In the genomic region with DNA sequence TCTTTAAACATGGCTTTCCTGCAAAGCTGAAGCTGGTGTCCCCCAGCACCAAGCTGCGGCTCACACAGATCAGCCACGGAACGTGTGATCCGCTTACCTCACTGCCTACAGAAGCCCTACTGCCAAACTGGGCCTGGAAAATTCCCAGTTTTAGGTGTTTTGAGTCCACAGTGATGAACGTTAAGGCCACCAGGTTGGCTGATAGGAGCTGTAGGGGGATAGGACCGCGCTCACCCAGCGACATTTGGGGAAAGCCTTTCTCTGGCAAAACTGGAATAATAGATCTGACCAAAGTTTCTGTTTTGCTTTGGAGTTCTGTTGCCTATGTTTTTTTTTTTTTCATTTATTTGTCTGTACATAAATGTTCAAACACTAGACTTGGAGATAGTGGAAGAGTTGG, we compare ENCODE assay signal across 20 cellular contexts.
"Had no signal": no experiment of that assay in that cellular context is flagged by ENCODE, and none has a peak within 500 bp of the region (broad histone marks: within the 10 kb centered on the region; RNA-seq: fewer than 3 reads in every experiment).

No MANE protein-coding gene starts in this region.

- DNase-seq: effector memory CD8-positive, alpha-beta T cell; gastrocnemius medialis; immature natural killer cell; kidney; left cardiac atrium; left ventricle myocardium inferior; lower lobe of right lung; mesenchymal stem cell; naive B cell; psoas muscle; spleen; stimulated activated CD4-positive, alpha-beta T cell treated with anti-CD3 and anti-CD28 coated beads, Interleukin-15, amount 100 ng/mL, for 24 hours; stimulated activated CD4-positive, alpha-beta T cell treated with anti-CD3 and anti-CD28 coated beads, Interleukin-1b, Interleukin-23, amount 100 ng/mL, for 48 hours; stimulated activated CD4-positive, alpha-beta T cell treated with anti-CD3 and anti-CD28 coated beads, Interleukin-4, amount 100 ng/mL, for 24 hours; stimulated activated naive CD8-positive, alpha-beta T cell treated with anti-CD3 and anti-CD28 coated beads, Interleukin-15, amount 100 ng/mL, for 72 hours; testis had no signal

- H3K9me3 Mint-ChIP-seq: dendritic cell treated with granulocyte-macrophage colony-stimulating factor and Interleukin-4, amounts not matched to agents 40 ng/mL and 50 ng/mL, for 4 days; effector memory CD8-positive, alpha-beta T cell; immature natural killer cell; naive B cell; nephron; stimulated activated memory B cell treated with anti-CD40 and anti-IgM and Interleukin-4, amounts not matched to agents 10 μg/mL and 1 μg/mL and 100 μg/mL, for 72 hours; stimulated activated naive CD8-positive, alpha-beta T cell treated with anti-CD3 and anti-CD28 coated beads, Interleukin-15, amount 100 ng/mL, for 72 hours had no signal

- H3K4me3 Mint-ChIP-seq: dendritic cell treated with granulocyte-macrophage colony-stimulating factor and Interleukin-4, amounts not matched to agents 40 ng/mL and 50 ng/mL, for 4 days; effector memory CD8-positive, alpha-beta T cell; immature natural killer cell; naive B cell; nephron; stimulated activated memory B cell treated with anti-CD40 and anti-IgM and Interleukin-4, amounts not matched to agents 10 μg/mL and 1 μg/mL and 100 μg/mL, for 72 hours; stimulated activated naive CD8-positive, alpha-beta T cell treated with anti-CD3 and anti-CD28 coated beads, Interleukin-15, amount 100 ng/mL, for 72 hours had no signal

- H3K27ac Mint-ChIP-seq: dendritic cell treated with granulocyte-macrophage colony-stimulating factor and Interleukin-4, amounts not matched to agents 40 ng/mL and 50 ng/mL, for 4 days; stimulated activated memory B cell treated with anti-CD40 and anti-IgM and Interleukin-4, amounts not matched to agents 10 μg/mL and 1 μg/mL and 100 μg/mL, for 72 hours had no signal

- H3K27me3 Mint-ChIP-seq: dendritic cell treated with granulocyte-macrophage colony-stimulating factor and Interleukin-4, amounts not matched to agents 40 ng/mL and 50 ng/mL, for 4 days; effector memory CD8-positive, alpha-beta T cell; naive B cell; stimulated activated memory B cell treated with anti-CD40 and anti-IgM and Interleukin-4, amounts not matched to agents 10 μg/mL and 1 μg/mL and 100 μg/mL, for 72 hours; stimulated activated naive CD8-positive, alpha-beta T cell treated with anti-CD3 and anti-CD28 coated beads, Interleukin-15, amount 100 ng/mL, for 72 hours had no signal

- H3K4me1 Mint-ChIP-seq: immature natural killer cell, nephron had no signal

- ATAC-seq: effector memory CD8-positive, alpha-beta T cell; gastrocnemius medialis; left cardiac atrium; lower lobe of right lung; psoas muscle; sciatic nerve; stimulated activated memory B cell treated with anti-CD40 and anti-IgM and Interleukin-4, amounts not matched to agents 10 μg/mL and 1 μg/mL and 100 μg/mL, for 72 hours; stimulated activated naive CD8-positive, alpha-beta T cell treated with anti-CD3 and anti-CD28 coated beads, Interleukin-15, amount 100 ng/mL, for 72 hours had no signal
